29 cellular contexts compared by ENCODE assay signal in genomic region chr7:127353897-127354296, GRCh38.
"Had no signal": no experiment of that assay in that cellular context is flagged by ENCODE, and none has a peak within 500 bp of the region (broad histone marks: within the 10 kb centered on the region; RNA-seq: fewer than 3 reads in every experiment).

No MANE protein-coding gene starts in this region.

- H3K36me3 Mint-ChIP-seq: mesothelial cell of epicardium, naive B cell, natural killer cell, neural progenitor cell, type B pancreatic cell had no signal

- H3K4me1 Mint-ChIP-seq: mesothelial cell of epicardium, nephron progenitor cell, neural progenitor cell had no signal

- H3K9me3 ChIP-seq: left lung, neutrophil, right atrium auricular region, right lobe of liver, tibial nerve, vagina had no signal

- ATAC-seq: left cardiac atrium; left lung; natural killer cell; stimulated activated memory B cell treated with anti-CD40 and anti-IgM and Interleukin-4, amounts not matched to agents 10 μg/mL and 1 μg/mL and 100 μg/mL, for 72 hours; stimulated activated naive CD8-positive, alpha-beta T cell treated with anti-CD3 and anti-CD28 coated beads, Interleukin-15, amount 100 ng/mL, for 72 hours had no signal

- H3K27me3 ChIP-seq: hepatocyte, right atrium auricular region, right lobe of liver, tibial nerve, vagina had no signal

- H3K27me3 Mint-ChIP-seq: naive B cell; stimulated activated memory B cell treated with anti-CD40 and anti-IgM and Interleukin-4, amounts not matched to agents 10 μg/mL and 1 μg/mL and 100 μg/mL, for 72 hours; stimulated activated naive CD8-positive, alpha-beta T cell treated with anti-CD3 and anti-CD28 coated beads, Interleukin-15, amount 100 ng/mL, for 72 hours; type B pancreatic cell had no signal

- H3K4me1 ChIP-seq: left lung, neural progenitor cell, right atrium auricular region, tibial nerve, vagina had no signal

- H3K27ac ChIP-seq: hepatocyte, left lung, neural progenitor cell, neutrophil, right atrium auricular region, right lobe of liver, tibial nerve, vagina had no signal

- H3K4me2 ChIP-seq: hepatocyte, neural progenitor cell, smooth muscle cell had no signal

- H3K4me3 ChIP-seq: hepatocyte, left lung, lung, neural progenitor cell, right atrium auricular region, right lobe of liver, smooth muscle cell, tibial nerve, vagina had no signal

- H3K36me3 ChIP-seq: neural progenitor cell, right atrium auricular region, right lobe of liver, vagina had no signal

- FAIRE-seq: keratinocyte had no signal

- H3K9ac ChIP-seq: neural progenitor cell had no signal

- H2AFZ ChIP-seq: hepatocyte, neural progenitor cell had no signal

- H3K27ac Mint-ChIP-seq: mesothelial cell of epicardium; nephron progenitor cell; neural progenitor cell; progenitor cell of endocrine pancreas; stimulated activated memory B cell treated with anti-CD40 and anti-IgM and Interleukin-4, amounts not matched to agents 10 μg/mL and 1 μg/mL and 100 μg/mL, for 72 hours; stimulated activated naive CD8-positive, alpha-beta T cell treated with anti-CD3 and anti-CD28 coated beads, Interleukin-15, amount 100 ng/mL, for 72 hours; type B pancreatic cell had no signal

- DNase-seq: kidney glomerular epithelial cell; left cardiac atrium; left lung; mesendoderm; naive B cell; natural killer cell; nephron progenitor cell; occipital lobe; right lobe of liver; stimulated activated CD4-positive, alpha-beta T cell treated with anti-CD3 and anti-CD28 coated beads, Interleukin-1b, Interleukin-23, amount 100 ng/mL, for 48 hours; stimulated activated CD4-positive, alpha-beta T cell treated with anti-CD3 and anti-CD28 coated beads, Interleukin-2, amount 100 ng/mL, for 48 hours; stimulated activated CD4-positive, alpha-beta T cell treated with anti-CD3 and anti-CD28 coated beads, Interleukin-4, amount 100 ng/mL, for 4 hours; stimulated activated CD8-positive, alpha-beta memory T cell treated with anti-CD3 and anti-CD28 coated beads, Interleukin-4, amount 100 ng/mL, for 48 hours; stimulated activated naive CD4-positive, alpha-beta T cell treated with Interleukin-2 at 50 U/mL for 16 hours; stimulated activated naive CD8-positive, alpha-beta T cell treated with anti-CD3 and anti-CD28 coated beads, Interleukin-15, amount 100 ng/mL, for 72 hours; substantia nigra had no signal

- H3K9me3 Mint-ChIP-seq: mesothelial cell of epicardium; naive B cell; natural killer cell; nephron progenitor cell; neural progenitor cell; stimulated activated memory B cell treated with anti-CD40 and anti-IgM and Interleukin-4, amounts not matched to agents 10 μg/mL and 1 μg/mL and 100 μg/mL, for 72 hours; stimulated activated naive CD8-positive, alpha-beta T cell treated with anti-CD3 and anti-CD28 coated beads, Interleukin-15, amount 100 ng/mL, for 72 hours; type B pancreatic cell had no signal

- H3K4me3 Mint-ChIP-seq: mesothelial cell of epicardium; naive B cell; natural killer cell; nephron progenitor cell; neural progenitor cell; stimulated activated memory B cell treated with anti-CD40 and anti-IgM and Interleukin-4, amounts not matched to agents 10 μg/mL and 1 μg/mL and 100 μg/mL, for 72 hours; stimulated activated naive CD8-positive, alpha-beta T cell treated with anti-CD3 and anti-CD28 coated beads, Interleukin-15, amount 100 ng/mL, for 72 hours; type B pancreatic cell had no signal

- H3K79me2 ChIP-seq: hepatocyte had no signal
